2 cellular contexts compared by ENCODE assay signal in the genomic region with DNA sequence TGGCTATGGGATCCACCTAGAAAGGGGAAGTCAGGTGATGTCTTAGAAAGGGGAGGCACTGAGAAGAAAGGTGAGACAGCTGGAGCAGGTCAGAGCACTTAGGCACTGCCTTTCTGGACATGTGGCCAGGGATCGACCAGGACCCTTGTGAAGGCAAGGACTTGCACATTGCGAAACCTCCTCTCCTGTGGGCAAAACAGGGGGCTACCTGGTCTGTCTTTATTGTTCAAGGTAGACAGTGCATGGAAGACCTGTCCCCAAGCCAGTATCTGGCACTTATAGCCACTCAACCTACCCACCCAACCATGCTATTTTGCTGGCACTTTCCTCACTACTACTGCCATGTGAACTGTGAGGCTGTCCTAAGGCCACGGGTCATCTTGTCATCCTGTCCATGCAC.
TF ChIP-seq lines count a peak whose summit lies in the region.

No MANE protein-coding gene starts in this region.

TF ChIP-seq in SK-N-SH, 30 proteins besides CTCF, POLR2A, EP300 and RAD21 (continued from another document):
- TF ChIP-seq NFIC (IDR thresholded peaks at IDR 0.05; ENCODE audit: borderline replicate concordance) (no peak), GATA2 (CRISPR knock-in tag; IDR thresholded peaks at IDR 0.05) (no peak), FOXM1 (IDR thresholded peaks at IDR 0.05; ENCODE audit: low read depth) (no peak), TEAD4 (IDR thresholded peaks at IDR 0.05; ENCODE audit: borderline replicate concordance, insufficient read depth) (no peak), FOXJ3 (CRISPR knock-in tag; IDR thresholded peaks at IDR 0.05) (no peak), MEF2A (IDR thresholded peaks at IDR 0.05; ENCODE audit: borderline replicate concordance, low read depth) (no peak), EZH2phosphoT487 (IDR thresholded peaks at IDR 0.05; ENCODE audit: borderline replicate concordance, low read depth) (no peak), RFX5 (IDR thresholded peaks at IDR 0.05; ENCODE audit: low read length) (no peak), ELF1 (IDR thresholded peaks at IDR 0.05) (no peak), RXRA (IDR thresholded peaks at IDR 0.05; ENCODE audit: borderline replicate concordance, low read depth) (no peak)
- TF ChIP-seq, protein P1, sequence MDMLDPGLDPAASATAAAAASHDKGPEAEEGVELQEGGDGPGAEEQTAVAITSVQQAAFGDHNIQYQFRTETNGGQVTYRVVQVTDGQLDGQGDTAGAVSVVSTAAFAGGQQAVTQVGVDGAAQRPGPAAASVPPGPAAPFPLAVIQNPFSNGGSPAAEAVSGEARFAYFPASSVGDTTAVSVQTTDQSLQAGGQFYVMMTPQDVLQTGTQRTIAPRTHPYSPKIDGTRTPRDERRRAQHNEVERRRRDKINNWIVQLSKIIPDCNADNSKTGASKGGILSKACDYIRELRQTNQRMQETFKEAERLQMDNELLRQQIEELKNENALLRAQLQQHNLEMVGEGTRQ (IDR thresholded peaks at IDR 0.05; ENCODE audit: borderline replicate concordance, low read depth, low read length), result no peak
- TF ChIP-seq, protein P2, sequence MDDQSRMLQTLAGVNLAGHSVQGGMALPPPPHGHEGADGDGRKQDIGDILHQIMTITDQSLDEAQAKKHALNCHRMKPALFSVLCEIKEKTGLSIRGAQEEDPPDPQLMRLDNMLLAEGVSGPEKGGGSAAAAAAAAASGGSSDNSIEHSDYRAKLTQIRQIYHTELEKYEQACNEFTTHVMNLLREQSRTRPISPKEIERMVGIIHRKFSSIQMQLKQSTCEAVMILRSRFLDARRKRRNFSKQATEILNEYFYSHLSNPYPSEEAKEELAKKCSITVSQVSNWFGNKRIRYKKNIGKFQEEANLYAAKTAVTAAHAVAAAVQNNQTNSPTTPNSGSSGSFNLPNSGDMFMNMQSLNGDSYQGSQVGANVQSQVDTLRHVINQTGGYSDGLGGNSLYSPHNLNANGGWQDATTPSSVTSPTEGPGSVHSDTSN (IDR thresholded peaks at IDR 0.05), result no peak

TF ChIP-seq in SK-N-SH treated with all-trans-retinoic acid at 6 μM for 48 hours, 23 proteins besides CTCF, POLR2A, EP300 and RAD21 (continued from another document):
- TF ChIP-seq, protein P3, sequence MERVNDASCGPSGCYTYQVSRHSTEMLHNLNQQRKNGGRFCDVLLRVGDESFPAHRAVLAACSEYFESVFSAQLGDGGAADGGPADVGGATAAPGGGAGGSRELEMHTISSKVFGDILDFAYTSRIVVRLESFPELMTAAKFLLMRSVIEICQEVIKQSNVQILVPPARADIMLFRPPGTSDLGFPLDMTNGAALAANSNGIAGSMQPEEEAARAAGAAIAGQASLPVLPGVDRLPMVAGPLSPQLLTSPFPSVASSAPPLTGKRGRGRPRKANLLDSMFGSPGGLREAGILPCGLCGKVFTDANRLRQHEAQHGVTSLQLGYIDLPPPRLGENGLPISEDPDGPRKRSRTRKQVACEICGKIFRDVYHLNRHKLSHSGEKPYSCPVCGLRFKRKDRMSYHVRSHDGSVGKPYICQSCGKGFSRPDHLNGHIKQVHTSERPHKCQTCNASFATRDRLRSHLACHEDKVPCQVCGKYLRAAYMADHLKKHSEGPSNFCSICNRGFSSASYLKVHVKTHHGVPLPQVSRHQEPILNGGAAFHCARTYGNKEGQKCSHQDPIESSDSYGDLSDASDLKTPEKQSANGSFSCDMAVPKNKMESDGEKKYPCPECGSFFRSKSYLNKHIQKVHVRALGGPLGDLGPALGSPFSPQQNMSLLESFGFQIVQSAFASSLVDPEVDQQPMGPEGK (CRISPR knock-in tag; IDR thresholded peaks at IDR 0.05; ENCODE audit: borderline replicate concordance), result no peak
- TF ChIP-seq TCF4 (CRISPR knock-in tag; IDR thresholded peaks at IDR 0.05; ENCODE audit: borderline replicate concordance) (no peak), TOX (CRISPR knock-in tag; IDR thresholded peaks at IDR 0.05; ENCODE audit: borderline replicate concordance) (no peak), ISL1 (CRISPR knock-in tag; IDR thresholded peaks at IDR 0.05) (no peak), SNAI2 (CRISPR knock-in tag; IDR thresholded peaks at IDR 0.05) (no peak), ZFP30 (CRISPR knock-in tag; IDR thresholded peaks at IDR 0.05) (no peak), CSDC2 (CRISPR knock-in tag; IDR thresholded peaks at IDR 0.05) (no peak), ZNF8 (CRISPR knock-in tag; IDR thresholded peaks at IDR 0.05) (no peak), ZFP3 (CRISPR knock-in tag; IDR thresholded peaks at IDR 0.05) (no peak), RARB (CRISPR knock-in tag; IDR thresholded peaks at IDR 0.05) (no peak), ZNF70 (CRISPR knock-in tag; IDR thresholded peaks at IDR 0.05) (no peak)
- TF ChIP-seq, protein P4, sequence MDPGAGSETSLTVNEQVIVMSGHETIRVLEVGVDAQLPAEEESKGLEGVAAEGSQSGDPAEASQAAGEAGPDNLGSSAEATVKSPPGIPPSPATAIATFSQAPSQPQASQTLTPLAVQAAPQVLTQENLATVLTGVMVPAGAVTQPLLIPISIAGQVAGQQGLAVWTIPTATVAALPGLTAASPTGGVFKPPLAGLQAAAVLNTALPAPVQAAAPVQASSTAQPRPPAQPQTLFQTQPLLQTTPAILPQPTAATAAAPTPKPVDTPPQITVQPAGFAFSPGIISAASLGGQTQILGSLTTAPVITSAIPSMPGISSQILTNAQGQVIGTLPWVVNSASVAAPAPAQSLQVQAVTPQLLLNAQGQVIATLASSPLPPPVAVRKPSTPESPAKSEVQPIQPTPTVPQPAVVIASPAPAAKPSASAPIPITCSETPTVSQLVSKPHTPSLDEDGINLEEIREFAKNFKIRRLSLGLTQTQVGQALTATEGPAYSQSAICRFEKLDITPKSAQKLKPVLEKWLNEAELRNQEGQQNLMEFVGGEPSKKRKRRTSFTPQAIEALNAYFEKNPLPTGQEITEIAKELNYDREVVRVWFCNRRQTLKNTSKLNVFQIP (CRISPR knock-in tag; IDR thresholded peaks at IDR 0.05; ENCODE audit: borderline replicate concordance, low read depth), result no peak
- TF ChIP-seq, protein P5, sequence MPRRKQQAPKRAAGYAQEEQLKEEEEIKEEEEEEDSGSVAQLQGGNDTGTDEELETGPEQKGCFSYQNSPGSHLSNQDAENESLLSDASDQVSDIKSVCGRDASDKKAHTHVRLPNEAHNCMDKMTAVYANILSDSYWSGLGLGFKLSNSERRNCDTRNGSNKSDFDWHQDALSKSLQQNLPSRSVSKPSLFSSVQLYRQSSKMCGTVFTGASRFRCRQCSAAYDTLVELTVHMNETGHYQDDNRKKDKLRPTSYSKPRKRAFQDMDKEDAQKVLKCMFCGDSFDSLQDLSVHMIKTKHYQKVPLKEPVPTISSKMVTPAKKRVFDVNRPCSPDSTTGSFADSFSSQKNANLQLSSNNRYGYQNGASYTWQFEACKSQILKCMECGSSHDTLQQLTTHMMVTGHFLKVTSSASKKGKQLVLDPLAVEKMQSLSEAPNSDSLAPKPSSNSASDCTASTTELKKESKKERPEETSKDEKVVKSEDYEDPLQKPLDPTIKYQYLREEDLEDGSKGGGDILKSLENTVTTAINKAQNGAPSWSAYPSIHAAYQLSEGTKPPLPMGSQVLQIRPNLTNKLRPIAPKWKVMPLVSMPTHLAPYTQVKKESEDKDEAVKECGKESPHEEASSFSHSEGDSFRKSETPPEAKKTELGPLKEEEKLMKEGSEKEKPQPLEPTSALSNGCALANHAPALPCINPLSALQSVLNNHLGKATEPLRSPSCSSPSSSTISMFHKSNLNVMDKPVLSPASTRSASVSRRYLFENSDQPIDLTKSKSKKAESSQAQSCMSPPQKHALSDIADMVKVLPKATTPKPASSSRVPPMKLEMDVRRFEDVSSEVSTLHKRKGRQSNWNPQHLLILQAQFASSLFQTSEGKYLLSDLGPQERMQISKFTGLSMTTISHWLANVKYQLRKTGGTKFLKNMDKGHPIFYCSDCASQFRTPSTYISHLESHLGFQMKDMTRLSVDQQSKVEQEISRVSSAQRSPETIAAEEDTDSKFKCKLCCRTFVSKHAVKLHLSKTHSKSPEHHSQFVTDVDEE (CRISPR knock-in tag; IDR thresholded peaks at IDR 0.05), result no peak
